ENCODE assay signal across 32 cellular contexts in genomic region chr3:2456788-2457187, GRCh38.
A peak's percentile ranks its signal among the peaks of the same experiment; 100 is the strongest.
DNase-seq lines count a peak whose midpoint lies in the region; ATAC-seq, FAIRE-seq and TF ChIP-seq lines count a peak whose summit lies in the region.
"Had no signal": no experiment of that assay in that cellular context is flagged by ENCODE, and none has a peak within 500 bp of the region (broad histone marks: within the 10 kb centered on the region; RNA-seq: fewer than 3 reads in every experiment).

No MANE protein-coding gene starts in this region.

- no peak overlapping the region for H3K27ac ChIP-seq in left ventricle myocardium inferior (replicated peaks)
- H3K27ac ChIP-seq: 22Rv1; A549; BLaER1; BLaER1 treated with 17β-estradiol and CSF1 and Interleukin-3, amounts not matched to agents 10 nM and 100 nM; C4-2B had no signal

- H3K4me1 ChIP-seq in left ventricle myocardium inferior, result peaks cover 30% of the 10 kb centered on the region
- H3K4me1 ChIP-seq: A549; BE2C; BLaER1; BLaER1 treated with 17β-estradiol and CSF1 and Interleukin-3, amounts not matched to agents 10 nM and 100 nM; Caco-2 had no signal

- TF ChIP-seq CTCF in left ventricle myocardium inferior (IDR thresholded peaks at IDR 0.05; ENCODE audit: borderline replicate concordance) (no peak), D721Med (IDR thresholded peaks at IDR 0.05; ENCODE audit: insufficient read depth, missing control alignments) (no peak)

- H3K27me3 ChIP-seq in left ventricle myocardium inferior (ENCODE audit: low read depth), result no peaks in the 10 kb centered on the region
- H3K27me3 ChIP-seq: BE2C; BLaER1; BLaER1 treated with 17β-estradiol and CSF1 and Interleukin-3, amounts not matched to agents 10 nM and 100 nM had no signal

- ATAC-seq in Right ventricle myocardium superior (ENCODE audit: poor library complexity) (peak; percentile 17), Right ventricle myocardium inferior (no peak), left ventricle myocardium superior (peak; percentile 57)
- ATAC-seq: A549; CD8-positive, alpha-beta T cell had no signal

- intact Hi-C loops in Right ventricle myocardium superior (cut with DNase I), result no loop called here
- intact Hi-C loops in Right ventricle myocardium inferior (cut with DNase I), result no loop called here
- intact Hi-C loops in left ventricle myocardium superior (cut with micrococcal nuclease), result no loop called here
- intact Hi-C loops in left ventricle myocardium inferior (cut with micrococcal nuclease), result no loop called here

- no peaks in the 10 kb centered on the region for H3K9me3 ChIP-seq in left ventricle myocardium inferior (replicated peaks)
- H3K9me3 ChIP-seq: A549; BE2C; BLaER1; BLaER1 treated with 17β-estradiol and CSF1 and Interleukin-3, amounts not matched to agents 10 nM and 100 nM; Caco-2 had no signal

- in situ Hi-C loops in G401 (cut with HindIII; ENCODE audit: low sequenced_read_pairs), result no loop called here

- FAIRE-seq in D721Med (lab: Jason Lieb, UNC), result peak; percentile 21
- FAIRE-seq: A204.1, A549 had no signal

- DNase-seq in Right ventricle myocardium superior (no peak), Right ventricle myocardium inferior (ENCODE audit: missing footprints) (no peak), left ventricle myocardium superior (no peak), left ventricle myocardium inferior (no peak), D721Med (ENCODE audit: insufficient read length, low spot score) (no peak), G401 (ENCODE audit: low spot score) (no peak)
- DNase-seq: 8988T; ACHN; AML-193; BE2C; C1 segment of cervical spinal cord; Caco-2; Calu3; CD4-positive, alpha-beta memory T cell; CD4-positive, alpha-beta T cell; CD4-positive, CD25-positive, alpha-beta regulatory T cell; CD8-positive, alpha-beta memory T cell; CD8-positive, alpha-beta T cell; COR-L47; DMS 273 treated with DMSO at 0.1 percent for 48 hours; DMS153; DMS53; DMS79; DMS79 treated with DMSO at 0.1 percent for 48 hours; DND-41; EL had no signal

- no peak overlapping the region for H3K4me3 ChIP-seq in left ventricle myocardium inferior
- H3K4me3 ChIP-seq: A549; BLaER1; BLaER1 treated with 17β-estradiol and CSF1 and Interleukin-3, amounts not matched to agents 10 nM and 100 nM had no signal

- H3K36me3 ChIP-seq in left ventricle myocardium inferior, result no peaks in the 10 kb centered on the region
- H3K36me3 ChIP-seq: BE2C; BLaER1; BLaER1 treated with 17β-estradiol and CSF1 and Interleukin-3, amounts not matched to agents 10 nM and 100 nM had no signal
